9 cellular contexts compared by ENCODE assay signal in the genomic region with DNA sequence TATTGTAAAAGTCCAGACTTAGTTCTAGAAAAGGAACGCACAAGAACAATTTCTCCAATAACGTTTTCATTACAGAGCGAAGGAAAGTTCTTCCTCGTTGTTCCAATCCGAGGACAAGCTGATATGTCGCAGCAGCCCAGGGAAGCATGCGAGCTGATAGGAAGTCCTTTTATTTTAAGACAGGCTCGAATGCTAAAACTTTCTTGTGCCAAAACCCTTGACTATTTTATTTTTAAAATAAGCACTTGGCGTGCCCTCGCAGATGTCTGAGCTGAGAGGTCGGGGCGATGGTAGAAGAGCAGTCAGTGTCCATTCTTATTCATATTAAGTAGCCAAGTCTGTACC. TPM values are rescaled to one million over a fixed set of nuclear protein-coding genes. Genes with fewer than 3 reads are reported as not detected.
DNase-seq lines count a peak whose midpoint lies in the region; ATAC-seq and TF ChIP-seq lines count a peak whose summit lies in the region.
"Had no signal": no experiment of that assay in that cellular context is flagged by ENCODE, and none has a peak within 500 bp of the region (broad histone marks: within the 10 kb centered on the region; RNA-seq: fewer than 3 reads in every experiment).

No MANE protein-coding gene starts in this region.

- H3K4me1 ChIP-seq in DOHH2 (ENCODE audit: control insufficient read depth, low read length) (no peaks in the 10 kb centered on the region), RWPE2 (ENCODE audit: insufficient read depth, poor library complexity, severe bottlenecking) (no peaks in the 10 kb centered on the region)

- ATAC-seq in RWPE2 (ENCODE audit: low read depth) (no peak), HG02938 (IDR thresholded peaks at IDR 0.05; ENCODE audit: unreplicated experiment) (no peak), GM21360 (IDR thresholded peaks at IDR 0.05; ENCODE audit: unreplicated experiment) (no peak), HG02973 (IDR thresholded peaks at IDR 0.05; ENCODE audit: unreplicated experiment) (no peak)

- no peak overlapping the region for H3K27ac ChIP-seq in DOHH2 (ENCODE audit: low read depth, low read length)
- no peak overlapping the region for H3K27ac ChIP-seq in RWPE2 (ENCODE audit: poor library complexity, severe bottlenecking)
- H3K27ac ChIP-seq: RWPE1 had no signal

- peak overlapping the region; percentile 75 for H3K27ac Mint-ChIP-seq in osteocyte (ENCODE audit: unreplicated experiment)

- TF ChIP-seq CTCF in DOHH2 (IDR thresholded peaks at IDR 0.05; ENCODE audit: low read depth, low read length, poor library complexity, severe bottlenecking), result no peak
- no peak for TF ChIP-seq CTCF in RWPE2 (IDR thresholded peaks at IDR 0.05; ENCODE audit: poor library complexity, severe bottlenecking)
- TF ChIP-seq CTCF in fibroblast of the aortic adventitia (IDR thresholded peaks at IDR 0.05; ENCODE audit: insufficient read depth, low read length), result no peak
- TF ChIP-seq CTCF in osteocyte (IDR thresholded peaks at IDR 0.05), result no peak

- H4K20me1 ChIP-seq in DOHH2 (ENCODE audit: control insufficient read depth, insufficient read depth, low read depth, low read length), result no peaks in the 10 kb centered on the region

- peak overlapping the region; percentile 40 for H3K4me2 ChIP-seq in DOHH2 (ENCODE audit: low read length)

- H3K4me1 Mint-ChIP-seq in osteocyte (ENCODE audit: unreplicated experiment), result peaks cover 24% of the 10 kb centered on the region

- H3K79me2 ChIP-seq in DOHH2 (ENCODE audit: control insufficient read depth, low read length), result no peaks in the 10 kb centered on the region

- H3K9me3 Mint-ChIP-seq in osteocyte (ENCODE audit: unreplicated experiment), result no peaks in the 10 kb centered on the region

- H3K36me3 ChIP-seq in DOHH2 (ENCODE audit: control insufficient read depth, low read length), result no peaks in the 10 kb centered on the region
- H3K36me3 ChIP-seq in RWPE2 (ENCODE audit: low read depth), result no peaks in the 10 kb centered on the region

- no peaks in the 10 kb centered on the region for H3K9me3 ChIP-seq in DOHH2 (ENCODE audit: control insufficient read depth, insufficient read depth, low read length)
- H3K9me3 ChIP-seq in RWPE2 (ENCODE audit: severe bottlenecking), result no peaks in the 10 kb centered on the region

- H3K4me3 Mint-ChIP-seq in osteocyte (ENCODE audit: unreplicated experiment), result peak overlapping the region; percentile 95

- no peak for DNase-seq in RWPE2 (ENCODE audit: low spot score)
- DNase-seq in fibroblast of the aortic adventitia (ENCODE audit: low read depth), result no peak
- no peak for DNase-seq in osteocyte (ENCODE audit: extremely low spot score, unreplicated experiment)
- no peak for DNase-seq in SW480 (ENCODE audit: low spot score)

- H3F3A ChIP-seq in DOHH2 (ENCODE audit: control insufficient read depth, insufficient read depth), result no peaks in the 10 kb centered on the region

- H3K27me3 Mint-ChIP-seq in osteocyte (ENCODE audit: unreplicated experiment), result peaks cover 20% of the 10 kb centered on the region

- H3K9me2 ChIP-seq in DOHH2 (replicated peaks; ENCODE audit: control insufficient read depth, low read length), result no peaks in the 10 kb centered on the region

- no peaks in the 10 kb centered on the region for H3K36me3 Mint-ChIP-seq in osteocyte (ENCODE audit: unreplicated experiment)

- H3K4me3 ChIP-seq in DOHH2 (ENCODE audit: low read length) (peak overlapping the region; percentile 55), RWPE2 (ENCODE audit: severe bottlenecking) (peak overlapping the region; percentile 82), fibroblast of the aortic adventitia (ENCODE audit: low read depth, low read length) (peak overlapping the region; percentile 71)

- H3K27me3 ChIP-seq in DOHH2 (ENCODE audit: control insufficient read depth, low read length) (peaks cover 33% of the 10 kb centered on the region), RWPE2 (ENCODE audit: insufficient read depth, poor library complexity, severe bottlenecking) (no peaks in the 10 kb centered on the region)

RNA-seq across cellular contexts. Expression of a gene that starts 0.4 kb away (rescaled TPM):
- total RNA-seq in fibroblast of the aortic adventitia (ENCODE audit: low replicate concordance), result 6.1 and 22.6 TPM in 2 replicates
- total RNA-seq in osteocyte, result 5.8 and 6.1 TPM in 2 replicates
